ENCODE assay signal across 6 cellular contexts in genomic region chr5:179204572-179204971, GRCh38.
"Had no signal": no experiment of that assay in that cellular context is flagged by ENCODE, and none has a peak within 500 bp of the region (broad histone marks: within the 10 kb centered on the region; RNA-seq: fewer than 3 reads in every experiment).

No MANE protein-coding gene starts in this region.

- DNase-seq: KBM-7 had no signal

- H3K36me3 ChIP-seq: HAP-1 had no signal

- ATAC-seq: GM23338, HCT116 had no signal

- H3K4me1 ChIP-seq: HAP-1 had no signal

- H3K4me3 ChIP-seq: GM23338, HAP-1 had no signal

- H3K4me2 ChIP-seq: GM23338 had no signal

- H3K9me3 ChIP-seq: HAP-1 had no signal

- FAIRE-seq: H1, H54 had no signal

- H2AFZ ChIP-seq: GM23338 had no signal
